ENCODE assay signal across 14 cellular contexts in genomic region chr12:105334568-105334967, GRCh38. TPM values are rescaled to one million over a fixed set of nuclear protein-coding genes. Genes with fewer than 3 reads are reported as not detected.
A peak's percentile ranks its signal among the peaks of the same experiment; 100 is the strongest.
DNase-seq lines count a peak whose midpoint lies in the region; FAIRE-seq and TF ChIP-seq lines count a peak whose summit lies in the region.
"Had no signal": no experiment of that assay in that cellular context is flagged by ENCODE, and none has a peak within 500 bp of the region (broad histone marks: within the 10 kb centered on the region; RNA-seq: fewer than 3 reads in every experiment).

No MANE protein-coding gene starts in this region.

- no peaks in the 10 kb centered on the region for H3K36me3 ChIP-seq in astrocyte (ENCODE audit: insufficient read depth, low read length)
- H3K36me3 ChIP-seq: heart left ventricle, lower lobe of right lung, Peyer's patch had no signal

- peak; percentile 47 for DNase-seq in ACHN
- peak; percentile 76 for DNase-seq in HFFc6
- DNase-seq in astrocyte (ENCODE audit: low read depth) = peak; percentile 75
- peak; percentile 34 for DNase-seq in hepatic stellate cell (ENCODE audit: low spot score)
- DNase-seq in glutamatergic neuron = no peak
- DNase-seq in dorsolateral prefrontal cortex = no peak
- no peak for DNase-seq in NCI-H2081 (lab: John Stamatoyannopoulos, UW)
- no peak for DNase-seq in head of caudate nucleus
- DNase-seq: heart left ventricle, lower lobe of right lung, occipital lobe, Peyer's patch, T-helper 9 cell had no signal

- H3K9me3 Mint-ChIP-seq in HFFc6 (no peaks in the 10 kb centered on the region; the same call in 1 of the 2 replicates), astrocyte (ENCODE audit: unreplicated experiment) (no peaks in the 10 kb centered on the region), glutamatergic neuron (ENCODE audit: unreplicated experiment) (peaks cover 2% of the 10 kb centered on the region)

- H3K36me3 Mint-ChIP-seq in HFFc6 (ENCODE audit: low read depth) (peaks cover 73% of the 10 kb centered on the region), astrocyte (ENCODE audit: low read depth, unreplicated experiment) (peaks cover 6% of the 10 kb centered on the region), glutamatergic neuron (ENCODE audit: unreplicated experiment) (no peaks in the 10 kb centered on the region)

- peaks cover 24% of the 10 kb centered on the region for H4K20me1 ChIP-seq in astrocyte (ENCODE audit: insufficient read depth, low read length)

- H3K27ac ChIP-seq in astrocyte (ENCODE audit: low read depth, low read length) = peak overlapping the region; percentile 91
- no peak overlapping the region for H3K27ac ChIP-seq in dorsolateral prefrontal cortex
- H3K27ac ChIP-seq: heart left ventricle, lower lobe of right lung, Peyer's patch had no signal

- TF ChIP-seq CTCF in HFFc6 (IDR thresholded peaks at IDR 0.05) = no peak
- no peak for TF ChIP-seq CTCF in astrocyte (IDR thresholded peaks at IDR 0.05; ENCODE audit: insufficient read depth, low read depth, low read length)
- no peak for TF ChIP-seq CTCF in glutamatergic neuron (IDR thresholded peaks at IDR 0.05; ENCODE audit: partially characterized antibody, unreplicated experiment)
- TF ChIP-seq CTCF in dorsolateral prefrontal cortex (IDR thresholded peaks at IDR 0.05 in 54 of 56, conservative IDR thresholded peaks at IDR 0.05 in 2 of 56; ENCODE audit: low read depth in 1 of 56, partially characterized antibody in 56 of 56) = no peak

- H3K9ac ChIP-seq in astrocyte (ENCODE audit: low read length) = peak overlapping the region; percentile 78

- in situ Hi-C loops in ACHN (cut with HindIII; ENCODE audit: low pct_ligation_motif_present, low pct_unique_long_range_greater_than_20kb, low sequenced_read_pairs) = no loop called here

- H3K4me2 ChIP-seq in astrocyte (ENCODE audit: low read length) = peak overlapping the region; percentile 91

- H3K27me3 ChIP-seq in astrocyte (ENCODE audit: insufficient read depth, low read length) (no peaks in the 10 kb centered on the region), dorsolateral prefrontal cortex (no peaks in the 10 kb centered on the region)
- H3K27me3 ChIP-seq: heart left ventricle, Peyer's patch had no signal

- peak; percentile 66 for FAIRE-seq in astrocyte (lab: Jason Lieb, UNC)

- H3K4me1 Mint-ChIP-seq in HFFc6 (ENCODE audit: low read depth) (peaks cover 83% of the 10 kb centered on the region), astrocyte (ENCODE audit: low read depth, unreplicated experiment) (peaks cover 52% of the 10 kb centered on the region), glutamatergic neuron (ENCODE audit: low read depth, unreplicated experiment) (peaks cover 1% of the 10 kb centered on the region)

- intact Hi-C loops in dorsolateral prefrontal cortex (cut with DNase I) = no loop called here
- intact Hi-C loops in head of caudate nucleus (cut with DNase I) = no loop called here

- H3K4me3 ChIP-seq in astrocyte (ENCODE audit: insufficient read depth, low read depth, low read length) (peak overlapping the region; percentile 47), dorsolateral prefrontal cortex (no peak overlapping the region)
- H3K4me3 ChIP-seq: heart left ventricle, lower lobe of right lung, Peyer's patch had no signal

- peaks cover 47% of the 10 kb centered on the region for H3K4me1 ChIP-seq in astrocyte (ENCODE audit: insufficient read depth, low read length)

- peaks cover 87% of the 10 kb centered on the region for H3K79me2 ChIP-seq in astrocyte (ENCODE audit: insufficient read depth, low read length)

- no peaks in the 10 kb centered on the region for H3K9me3 ChIP-seq in astrocyte (ENCODE audit: insufficient read depth, low read depth, low read length)
- H3K9me3 ChIP-seq: heart left ventricle, lower lobe of right lung, Peyer's patch had no signal

- H3K27ac Mint-ChIP-seq in HFFc6 (peak overlapping the region; percentile 81), astrocyte (ENCODE audit: unreplicated experiment) (peak overlapping the region; percentile 70), glutamatergic neuron (ENCODE audit: unreplicated experiment) (no peak overlapping the region)
- H3K27ac Mint-ChIP-seq: activated naive CD4-positive, alpha-beta T cell treated with anti-CD3 and anti-CD28 coated beads, Interleukin-2, amount 50 U/mL, for 72 hours had no signal

- H3K27me3 Mint-ChIP-seq in HFFc6 (ENCODE audit: insufficient read depth) = peaks cover 2% of the 10 kb centered on the region; the same call in 1 of the 2 replicates
- no peaks in the 10 kb centered on the region for H3K27me3 Mint-ChIP-seq in astrocyte (ENCODE audit: low read depth, unreplicated experiment)
- peaks cover 3% of the 10 kb centered on the region for H3K27me3 Mint-ChIP-seq in glutamatergic neuron (ENCODE audit: unreplicated experiment)

- no peak overlapping the region for H2AFZ ChIP-seq in astrocyte (ENCODE audit: low read depth, low read length)

- peak overlapping the region; percentile 97 for H3K4me3 Mint-ChIP-seq in HFFc6
- peak overlapping the region; percentile 62 for H3K4me3 Mint-ChIP-seq in astrocyte (ENCODE audit: unreplicated experiment)
- H3K4me3 Mint-ChIP-seq in glutamatergic neuron (ENCODE audit: unreplicated experiment) = no peak overlapping the region

RNA-seq across cellular contexts. Expression of gene C12orf75, which starts 4.1 kb away (rescaled TPM):
- total RNA-seq in HFFc6 (2021; fragmentation: NEBNext Ultra II Directional; extraction: Animal tissue kit (Norgen Biotek cat#: 25700)) = 1,000 to 10,000 TPM; 1,007 to 1,412 (median 1,300) TPM
- total RNA-seq in astrocyte (130 and 163 TPM in 2 replicates), glutamatergic neuron (ENCODE audit: unreplicated experiment) (9.4 TPM), dorsolateral prefrontal cortex (10 to 100 TPM in 36 of 120 experiments, 1 to 10 TPM in 83, under 1 TPM in 1; 0.75 to 20.4 (median 7.7) TPM)

Comparison
In these comparisons a context has a peak if more than half of its experiments do, and no peak if none do; other contexts are left out.
1. DNase-seq: peak in ACHN (single experiment), HFFc6 (single experiment), astrocyte (single experiment) and hepatic stellate cell (single experiment); none in glutamatergic neuron (single experiment), dorsolateral prefrontal cortex (0 of 10), NCI-H2081 (0 of 2) and head of caudate nucleus (0 of 42).